ENCODE assay signal across 20 cellular contexts in the genomic region with DNA sequence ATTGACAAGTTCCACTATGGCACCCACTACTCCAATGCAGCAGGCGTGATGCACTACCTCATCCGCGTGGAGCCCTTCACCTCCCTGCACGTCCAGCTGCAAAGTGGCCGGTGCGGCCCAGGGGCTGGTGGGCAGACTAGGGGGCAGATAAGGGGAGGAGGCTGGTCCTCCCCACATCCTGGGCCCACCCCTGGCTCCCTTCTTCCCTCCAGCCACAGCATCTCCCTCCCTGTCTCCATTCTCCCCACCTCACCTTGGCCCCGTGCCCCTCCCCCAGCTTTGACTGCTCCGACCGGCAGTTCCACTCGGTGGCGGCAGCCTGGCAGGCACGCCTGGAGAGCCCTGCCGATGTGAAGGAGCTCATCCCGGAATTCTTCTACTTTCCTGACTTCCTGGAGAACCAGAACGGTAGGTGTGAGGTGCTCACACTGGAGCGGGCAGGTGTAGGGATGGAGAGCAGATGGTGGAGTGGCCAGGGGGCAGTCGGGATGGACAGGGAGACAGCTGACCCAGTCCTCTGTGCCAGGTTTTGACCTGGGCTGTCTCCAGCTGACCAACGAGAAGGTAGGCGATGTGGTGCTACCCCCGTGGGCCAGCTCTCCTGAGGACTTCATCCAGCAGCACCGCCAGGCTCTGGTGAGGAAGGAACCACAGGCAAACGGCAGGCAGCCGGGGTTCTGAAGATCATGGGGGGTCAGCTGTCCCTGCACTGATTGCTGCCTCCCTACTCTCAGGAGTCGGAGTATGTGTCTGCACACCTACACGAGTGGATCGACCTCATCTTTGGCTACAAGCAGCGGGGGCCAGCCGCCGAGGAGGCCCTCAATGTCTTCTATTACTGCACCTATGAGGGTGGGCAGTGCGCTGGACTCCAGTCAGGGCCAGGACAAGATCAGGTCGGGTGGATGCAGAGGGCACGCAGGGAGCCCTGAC. TPM values are rescaled to one million over a fixed set of nuclear protein-coding genes. Genes with fewer than 3 reads are reported as not detected.
DNase-seq lines count a peak whose midpoint lies in the region; ATAC-seq and TF ChIP-seq lines count a peak whose summit lies in the region.
"Had no signal": no experiment of that assay in that cellular context is flagged by ENCODE, and none has a peak within 500 bp of the region (broad histone marks: within the 10 kb centered on the region; RNA-seq: fewer than 3 reads in every experiment).

No MANE protein-coding gene starts in this region.

- H3K27ac Mint-ChIP-seq in T-helper 17 cell (peak overlapping the region; percentile 86), immature natural killer cell (peak overlapping the region in 4 of 6 donors; percentile 49 to 80 (median 58))
- H3K27ac Mint-ChIP-seq: progenitor cell of endocrine pancreas had no signal

- H3K4me1 ChIP-seq in spleen: peaks cover 4 to 41% (median 18%) of the 10 kb centered on the region in 6 donors
- H3K4me1 ChIP-seq: breast epithelium had no signal

- no peak for TF ChIP-seq CTCF in spleen (IDR thresholded peaks at IDR 0.05 in 8 of 11, conservative IDR thresholded peaks at IDR 0.05 in 3 of 11)

- H3K36me3 Mint-ChIP-seq in T-helper 17 cell (ENCODE audit: low read depth) (peaks cover 5% of the 10 kb centered on the region), immature natural killer cell (peaks cover 3 to 31% (median 10%) of the 10 kb centered on the region in 3 donors)

- ATAC-seq in T-helper 17 cell (no peak), HG03280 (IDR thresholded peaks at IDR 0.05; ENCODE audit: unreplicated experiment) (no peak)
- ATAC-seq: A549 had no signal

- TF ChIP-seq POLR2A in spleen (IDR thresholded peaks at IDR 0.05): no peak

- peak; percentile 20 for DNase-seq in activated T-cell treated with anti-CD3 and anti-CD28 coated beads, Interleukin-2, amount 50 U/mL, for 1 hour
- no peak for DNase-seq in activated T-cell treated with anti-CD3 and anti-CD28 coated beads, Interleukin-2, amount 50 U/mL, for 48 hours
- no peak for DNase-seq in T-helper 17 cell
- DNase-seq in immature natural killer cell: no peak
- DNase-seq in spleen: peak; percentile 74
- no peak for DNase-seq in SW480 (ENCODE audit: low spot score)
- DNase-seq in kidney tubule cell (ENCODE audit: low spot score): no peak
- DNase-seq: activated CD4-positive, alpha-beta T cell treated with anti-CD3 and anti-CD28 coated beads, Interleukin-2, amount 50 U/mL, for 4 hours; effector CD8-positive, alpha-beta T cell; GM23248; MV-4-11; NCI-H187 treated with DMSO at 0.1 percent for 48 hours; NCI-H446 treated with DMSO at 0.1 percent for 48 hours; NK-92 treated with Interleukin-12 subunit alpha and Interleukin-12 subunit beta, amount 100 ng/mL, for 24 hours; RPMI8226 had no signal

- H3K4me1 Mint-ChIP-seq in T-helper 17 cell (peaks cover 2% of the 10 kb centered on the region), immature natural killer cell (peaks cover 26% of the 10 kb centered on the region in 2 donors)

- H3K27me3 Mint-ChIP-seq in T-helper 17 cell (no peaks in the 10 kb centered on the region), immature natural killer cell (ENCODE audit: low read depth in 3 of 3) (peaks cover 2 to 17% (median 9%) of the 10 kb centered on the region in 3 donors)
- H3K27me3 Mint-ChIP-seq: progenitor cell of endocrine pancreas had no signal

- WGBS in spleen, 5 donors: 86 to 94% (median 87%) methylated on average over 24 to 32 of the region's 32 CpGs

- H3K27me3 ChIP-seq in spleen (replicated peaks in 1 of 7): no peaks in the 10 kb centered on the region
- H3K27me3 ChIP-seq: breast epithelium, thyroid gland had no signal

- no peak overlapping the region for H3K27ac ChIP-seq in spleen
- H3K27ac ChIP-seq: A549, breast epithelium, GM23248, thyroid gland had no signal

- intact Hi-C loops in spleen (cut with DNase I; ENCODE audit: low total_unique reads): no loop called here

- H3K4me3 Mint-ChIP-seq in T-helper 17 cell (no peak overlapping the region), immature natural killer cell (no peak overlapping the region)

- H3K9me3 ChIP-seq in T-helper 17 cell (ENCODE audit: control insufficient read depth, low read length, poor library complexity, severe bottlenecking) (no peaks in the 10 kb centered on the region), spleen (no peaks in the 10 kb centered on the region)
- H3K9me3 ChIP-seq: A549, breast epithelium, thyroid gland had no signal

- H3K36me3 ChIP-seq in spleen: peaks cover 0 to 100% (median 77%) of the 10 kb centered on the region in 6 donors

- no peaks in the 10 kb centered on the region for H3K9me3 Mint-ChIP-seq in immature natural killer cell

- no peak overlapping the region for H3K4me3 ChIP-seq in spleen
- H3K4me3 ChIP-seq: A549, breast epithelium, GM23248, thyroid gland had no signal

RNA-seq across cellular contexts. Expression of gene NBEAL2, which starts 26.0 kb away (rescaled TPM):
- 100 to 1,000 TPM; 285 to 303 TPM for total RNA-seq in T-helper 17 cell
- 10 to 100 TPM in 1 of 3 donors, 1 to 10 TPM in 2; 7.9 to 28.4 (median 9.9) TPM for polyA plus RNA-seq in immature natural killer cell
- 100 to 1,000 TPM; 101 to 271 (median 162) TPM for total RNA-seq in spleen
- polyA plus RNA-seq in spleen: 100 to 1,000 TPM in 2 of 3 donors, 10 to 100 TPM in 1; 44.0 to 126 (median 119) TPM

RNA-seq across cellular contexts. Expression of gene CCDC12, which starts 28.9 kb away (rescaled TPM):
- 10 to 100 TPM; 67.6 to 75.8 TPM for total RNA-seq in T-helper 17 cell
- polyA plus RNA-seq in immature natural killer cell: 100 to 1,000 TPM; 114 to 174 (median 129) TPM
- 10 to 100 TPM; 36.5 to 71.4 (median 54.7) TPM for total RNA-seq in spleen
- polyA plus RNA-seq in spleen: 100 to 1,000 TPM in 2 of 3 donors, 10 to 100 TPM in 1; 93.5 to 124 (median 105) TPM

Comparison
In these comparisons a context has a peak if more than half of its experiments do, and no peak if none do; other contexts are left out.
1. DNase-seq: peak in activated T-cell treated with anti-CD3 and anti-CD28 coated beads, Interleukin-2, amount 50 U/mL, for 1 hour (single experiment) and spleen (single experiment); none in activated T-cell treated with anti-CD3 and anti-CD28 coated beads, Interleukin-2, amount 50 U/mL, for 48 hours (0 of 2), T-helper 17 cell (0 of 3), immature natural killer cell (0 of 3), SW480 (single experiment) and kidney tubule cell (single experiment).